ENCODE assay signal across 16 cellular contexts in genomic region chr17:77120866-77121265, GRCh38. TPM values are rescaled to one million over a fixed set of nuclear protein-coding genes. Genes with fewer than 3 reads are reported as not detected.
DNase-seq lines count a peak whose midpoint lies in the region; ATAC-seq, FAIRE-seq and TF ChIP-seq lines count a peak whose summit lies in the region.
"Had no signal": no experiment of that assay in that cellular context is flagged by ENCODE, and none has a peak within 500 bp of the region (broad histone marks: within the 10 kb centered on the region; RNA-seq: fewer than 3 reads in every experiment).

No MANE protein-coding gene starts in this region.

- DNase-seq in A549 (ENCODE audit: low read depth in 1 of 2, low spot score in 1 of 2) (no peak), SJSA1 (ENCODE audit: low read depth in 1 of 2, low spot score in 2 of 2) (peak in 1 of 2 experiments; percentile 50), esophagus squamous epithelium (lab: John Stamatoyannopoulos, UW) (no peak), osteoblast (ENCODE audit: insufficient read length, low spot score, missing footprints) (no peak), COLO829 (ENCODE audit: low spot score) (no peak), HT-29 (ENCODE audit: low spot score) (no peak), H54 (ENCODE audit: insufficient read length, low spot score) (no peak)
- no peak for DNase-seq in natural killer cell treated with Interleukin-12 subunit alpha and Interleukin-12 subunit beta and Interleukin-15 and Interleukin-18, amount 100 ng/mL, for 72 hours (ENCODE audit: low spot score)
- DNase-seq: activated B cell treated with CpG ODN at 0.5 μM for 24 hours; activated T-cell treated with anti-CD3 and anti-CD28 coated beads, Interleukin-2, amount 50 U/mL, for 4 hours; glutamatergic neuron; NCI-H1694 treated with DMSO at 0.1 percent for 48 hours; PC-9; small intestine had no signal

- H3K9me3 Mint-ChIP-seq in natural killer cell treated with Interleukin-12 subunit alpha and Interleukin-12 subunit beta and Interleukin-15 and Interleukin-18, amount 100 ng/mL, for 72 hours, result no peaks in the 10 kb centered on the region
- H3K9me3 Mint-ChIP-seq: activated B cell treated with CpG ODN at 0.5 μM for 24 hours; activated T-cell treated with anti-CD3 and anti-CD28 coated beads, Interleukin-2, amount 50 U/mL, for 4 hours; mesothelial cell of epicardium had no signal

- FAIRE-seq in A549 (lab: Jason Lieb, UNC), result no peak
- FAIRE-seq in H54 (lab: Jason Lieb, UNC), result no peak
- FAIRE-seq: small intestine had no signal

- no peaks in the 10 kb centered on the region for H3K27me3 Mint-ChIP-seq in natural killer cell treated with Interleukin-12 subunit alpha and Interleukin-12 subunit beta and Interleukin-15 and Interleukin-18, amount 100 ng/mL, for 72 hours
- H3K27me3 Mint-ChIP-seq: activated B cell treated with CpG ODN at 0.5 μM for 24 hours had no signal

- H3K4me1 ChIP-seq in A549, result peaks cover 49% of the 10 kb centered on the region
- H3K4me1 ChIP-seq in SJSA1 (replicated peaks), result peaks cover 51% of the 10 kb centered on the region
- H3K4me1 ChIP-seq in esophagus squamous epithelium, result peaks cover 11 to 83% (median 36%) of the 10 kb centered on the region in 3 donors
- peaks cover 41% of the 10 kb centered on the region for H3K4me1 ChIP-seq in osteoblast (ENCODE audit: insufficient read depth, low read length)

- TF ChIP-seq EP300 in A549 (IDR thresholded peaks at IDR 0.05), result no peak

- intact Hi-C loops in esophagus squamous epithelium (cut with DNase I), result no loop called here

- H3K9me3 ChIP-seq in A549, result no peaks in the 10 kb centered on the region
- no peaks in the 10 kb centered on the region; the same call in 1 of the 2 replicates for H3K9me3 ChIP-seq in SJSA1 (replicated peaks)
- H3K9me3 ChIP-seq in esophagus squamous epithelium, result no peaks in the 10 kb centered on the region
- no peaks in the 10 kb centered on the region for H3K9me3 ChIP-seq in osteoblast (ENCODE audit: low read depth, low read length)

- H3K27me3 ChIP-seq in SJSA1 (replicated peaks), result no peaks in the 10 kb centered on the region
- H3K27me3 ChIP-seq in esophagus squamous epithelium, result no peaks in the 10 kb centered on the region
- H3K27me3 ChIP-seq in osteoblast (ENCODE audit: insufficient read depth, low read length), result no peaks in the 10 kb centered on the region

- H3K36me3 Mint-ChIP-seq in natural killer cell treated with Interleukin-12 subunit alpha and Interleukin-12 subunit beta and Interleukin-15 and Interleukin-18, amount 100 ng/mL, for 72 hours, result no peaks in the 10 kb centered on the region
- H3K36me3 Mint-ChIP-seq: mesothelial cell of epicardium had no signal

- no peak for TF ChIP-seq POLR2A in A549 (IDR thresholded peaks at IDR 0.05; ENCODE audit: low read length)
- no peak for TF ChIP-seq POLR2A in esophagus squamous epithelium (IDR thresholded peaks at IDR 0.05)
- no peak for TF ChIP-seq POLR2A in H54 (IDR thresholded peaks at IDR 0.05; ENCODE audit: low read depth, low read length)

- WGBS in A549 (ENCODE audit: missing lambda C conversion rate), result 94% methylated on average over 7 of the region's 7 CpGs
- 50 to 86% methylated on average over 3 to 4 of the region's 7 CpGs for WGBS in esophagus squamous epithelium, 2 donors

- H3K4me1 Mint-ChIP-seq in natural killer cell treated with Interleukin-12 subunit alpha and Interleukin-12 subunit beta and Interleukin-15 and Interleukin-18, amount 100 ng/mL, for 72 hours (ENCODE audit: low read depth in 2 of 2), result peaks cover 0 to 6% of the 10 kb centered on the region in 2 donors

- H3K36me3 ChIP-seq in SJSA1, result no peaks in the 10 kb centered on the region; the same call in 1 of the 2 replicates
- H3K36me3 ChIP-seq in esophagus squamous epithelium, result no peaks in the 10 kb centered on the region
- H3K36me3 ChIP-seq in osteoblast (ENCODE audit: insufficient read depth, low read length), result no peaks in the 10 kb centered on the region

- no peak for TF ChIP-seq RAD21 in A549 (conservative IDR thresholded peaks at IDR 0.05 in 1 of 2, IDR thresholded peaks at IDR 0.05 in 1 of 2)

- no peaks in the 10 kb centered on the region for H4K20me1 ChIP-seq in osteoblast (ENCODE audit: insufficient read depth, low read length)

- H3K27ac Mint-ChIP-seq in natural killer cell treated with Interleukin-12 subunit alpha and Interleukin-12 subunit beta and Interleukin-15 and Interleukin-18, amount 100 ng/mL, for 72 hours, result no peak overlapping the region
- H3K27ac Mint-ChIP-seq: activated B cell treated with CpG ODN at 0.5 μM for 24 hours, mesothelial cell of epicardium had no signal

- POLR2A ChIA-PET in A549 (lab: Yijun Ruan, JAX), result interaction anchor here (3.1 kb wide), 1 partner anchor 19 kb away, joined by 20 read pairs; the partner anchor contains the start of gene SEC14L1

- H3K4me3 ChIP-seq in A549 (no peak overlapping the region), SJSA1 (no peak overlapping the region), esophagus squamous epithelium (no peak overlapping the region), osteoblast (ENCODE audit: insufficient read depth, low read length) (no peak overlapping the region)
- H3K4me3 ChIP-seq: coronary artery, PC-9 had no signal

- H2AFZ ChIP-seq in osteoblast (ENCODE audit: low read length), result peak overlapping the region; percentile 83
- H2AFZ ChIP-seq: PC-9 had no signal

- TF ChIP-seq CTCF in A549 (IDR thresholded peaks at IDR 0.05) (no peak), esophagus squamous epithelium (IDR thresholded peaks at IDR 0.05) (no peak), osteoblast (IDR thresholded peaks at IDR 0.05; ENCODE audit: extremely low read depth, low read depth, low read length) (no peak)

- CTCF ChIA-PET in A549 (lab: Yijun Ruan, JAX), result interaction anchor here (0.7 to 11.6 kb wide), 6 partner anchors 11 to 64 kb away, joined by 3 to 121 read pairs (median 6); no protein-coding TSS in a partner anchor

- no peak overlapping the region for H3K4me3 Mint-ChIP-seq in natural killer cell treated with Interleukin-12 subunit alpha and Interleukin-12 subunit beta and Interleukin-15 and Interleukin-18, amount 100 ng/mL, for 72 hours
- H3K4me3 Mint-ChIP-seq: activated B cell treated with CpG ODN at 0.5 μM for 24 hours; activated T-cell treated with anti-CD3 and anti-CD28 coated beads, Interleukin-2, amount 50 U/mL, for 4 hours; mesothelial cell of epicardium had no signal

- peak overlapping the region; percentile 70 to 81 for H3K27ac ChIP-seq in A549
- H3K27ac ChIP-seq in SJSA1, result peak overlapping the region; percentile 99
- H3K27ac ChIP-seq in esophagus squamous epithelium, result peak overlapping the region in 3 of 4 donors; percentile 57 to 78 (median 75)
- peak overlapping the region; percentile 92 for H3K27ac ChIP-seq in osteoblast (ENCODE audit: low read depth, low read length)

- H3K4me2 ChIP-seq in A549, result 0 out of 3 replicates have a peak overlapping the region, but pooled peaks have one; percentile 53
- H3K4me2 ChIP-seq in osteoblast (ENCODE audit: insufficient read depth, low read length), result peak overlapping the region; percentile 4

- ATAC-seq in A549, result no peak
- ATAC-seq in natural killer cell treated with Interleukin-12 subunit alpha and Interleukin-12 subunit beta and Interleukin-15 and Interleukin-18, amount 100 ng/mL, for 72 hours, result no peak
- ATAC-seq: activated T-cell treated with anti-CD3 and anti-CD28 coated beads, Interleukin-2, amount 50 U/mL, for 4 hours had no signal

- no peaks in the 10 kb centered on the region for H3K79me2 ChIP-seq in osteoblast (ENCODE audit: insufficient read depth, low read length)

TF ChIP-seq in A549, 52 proteins besides CTCF, POLR2A, EP300 and RAD21 (continues in another document):
- TF ChIP-seq CBX2 (IDR thresholded peaks at IDR 0.05; ENCODE audit: borderline replicate concordance, low read depth) (no peak), CHD2 (IDR thresholded peaks at IDR 0.05; ENCODE audit: low read length, partially characterized antibody) (no peak), HES2 (IDR thresholded peaks at IDR 0.05) (no peak), BHLHE40 (IDR thresholded peaks at IDR 0.05; ENCODE audit: low read depth, low read length) (no peak), RFX5 (IDR thresholded peaks at IDR 0.05) (no peak), RCOR1 (IDR thresholded peaks at IDR 0.05; ENCODE audit: low read depth, low read length) (no peak), EHMT2 (IDR thresholded peaks at IDR 0.05; ENCODE audit: low read depth) (no peak), RNF2 (IDR thresholded peaks at IDR 0.05; ENCODE audit: borderline replicate concordance, low read depth) (no peak), HOXA7 (CRISPR knock-in tag; IDR thresholded peaks at IDR 0.05) (no peak), ZNF302 (CRISPR knock-in tag; IDR thresholded peaks at IDR 0.05) (no peak), GATA3 (IDR thresholded peaks at IDR 0.05; ENCODE audit: borderline replicate concordance) (no peak), BCL3 (IDR thresholded peaks at IDR 0.05) (no peak), TFCP2L1 (CRISPR knock-in tag; IDR thresholded peaks at IDR 0.05) (no peak), HDAC2 (IDR thresholded peaks at IDR 0.05) (no peak)

RNA-seq across cellular contexts. Expression of gene SEC14L1, which starts 19.9 kb away (rescaled TPM):
- 27.5 and 29.1 TPM in 2 replicates for polyA plus RNA-seq in A549 (2011; rRNA removed)
- 13.9 and 26.0 TPM in 2 replicates for polyA plus RNA-seq in A549 (2012; cell fraction: cytosol; rRNA removed)
- polyA plus RNA-seq in A549 (2012; cell fraction: nucleus; rRNA removed), result 24.6 and 30.1 TPM in 2 replicates
- 32.2 to 40.4 TPM (median 40.4 TPM) in 3 replicates for polyA plus RNA-seq in A549 (2017; fragmentation: RNase III; extraction: RNeasy Plus Mini Kit Qiagen cat#74134 plus additional on column Dnase treatment)
- 11.3 and 21.8 TPM in 2 replicates for polyA minus RNA-seq in A549 (2011; rRNA and poly(A)+ RNA removed)
- 31.5 and 76.0 TPM in 2 replicates for total RNA-seq in SJSA1 (2014; rRNA removed; shearing (Covaris generic))
- 10 to 100 TPM; 27.3 to 39.2 (median 32.8) TPM for total RNA-seq in esophagus squamous epithelium
- total RNA-seq in osteoblast, result 53.6 and 71.3 TPM in 2 replicates
- total RNA-seq in natural killer cell treated with Interleukin-12 subunit alpha and Interleukin-12 subunit beta and Interleukin-15 and Interleukin-18, amount 100 ng/mL, for 72 hours, result 100 to 1,000 TPM in 1 of 2 donors, 10 to 100 TPM in 1; 91.6 to 117 TPM
- total RNA-seq in HT-29 (2014; rRNA removed; shearing (Covaris generic)), result 13.9 and 16.1 TPM in 2 replicates
